In genomic region chr4:3388461-3389185, GRCh38 we compare ENCODE assay signal across 8 cellular contexts. TPM values are rescaled to one million over a fixed set of nuclear protein-coding genes. Genes with fewer than 3 reads are reported as not detected.
DNase-seq lines count a peak whose midpoint lies in the region; ATAC-seq and TF ChIP-seq lines count a peak whose summit lies in the region.

No MANE protein-coding gene starts in this region.

- H2AFZ ChIP-seq in MM.1S (ENCODE audit: low read length), result no peak overlapping the region

- H3F3A ChIP-seq in MM.1S (ENCODE audit: insufficient read depth, low read length), result no peaks in the 10 kb centered on the region

- no peak overlapping the region for H3K9ac ChIP-seq in MM.1S (ENCODE audit: low read length)
- H3K9ac ChIP-seq in muscle layer of colon (ENCODE audit: low read length), result no peak overlapping the region

- DNase-seq in EH (ENCODE audit: low read depth) (peak; percentile 94), MM.1S (no peak), choroid plexus epithelial cell (ENCODE audit: low read depth) (peak; percentile 67)
- DNase-seq in stimulated activated CD4-positive, alpha-beta T cell treated with anti-CD3 and anti-CD28 coated beads, Interleukin-1b, Interleukin-23, amount 100 ng/mL, for 48 hours, result no peak
- no peak for DNase-seq in activated T-helper 2 cell treated with anti-CD3 and anti-CD28 coated beads, Interferon-gamma antibody, Interleukin-2, Interleukin-4, amounts not matched to agents 10 μg/mL and 5 μg/mL and 100 μg/mL, durations not matched to agents 14 hours and 24 hours and 36 hours (ENCODE audit: low spot score)

- H3K4me3 ChIP-seq in MM.1S (ENCODE audit: low read length), result no peak overlapping the region
- peak overlapping the region; percentile 53 for H3K4me3 ChIP-seq in choroid plexus epithelial cell (ENCODE audit: low read depth, low read length)
- H3K4me3 ChIP-seq in muscle layer of colon (ENCODE audit: low read depth in 1 of 2, low read length in 2 of 2), result peak overlapping the region; percentile 1 to 53

- H3K27ac ChIP-seq in MM.1S (ENCODE audit: low read length), result no peak overlapping the region
- peak overlapping the region; percentile 79 for H3K27ac ChIP-seq in muscle layer of colon (ENCODE audit: low read depth, low read length)

- no peaks in the 10 kb centered on the region for H3K79me2 ChIP-seq in MM.1S (ENCODE audit: low read length)

- peaks cover 8% of the 10 kb centered on the region for H3K27me3 Mint-ChIP-seq in activated T-helper 2 cell treated with anti-CD3 and anti-CD28 coated beads, Interferon-gamma antibody, Interleukin-2, Interleukin-4, amounts not matched to agents 10 μg/mL and 5 μg/mL and 100 μg/mL, durations not matched to agents 14 hours and 24 hours and 36 hours (ENCODE audit: low read depth)

- no peaks in the 10 kb centered on the region for H4K20me1 ChIP-seq in MM.1S (ENCODE audit: insufficient read depth, low read length)

- no peaks in the 10 kb centered on the region for H3K9me2 ChIP-seq in MM.1S (replicated peaks; ENCODE audit: insufficient read depth, low read length)

- H3K9me3 ChIP-seq in MM.1S (replicated peaks; ENCODE audit: insufficient read depth, low read length), result no peaks in the 10 kb centered on the region
- H3K9me3 ChIP-seq in muscle layer of colon (ENCODE audit: low read length), result no peaks in the 10 kb centered on the region

- H3K27ac Mint-ChIP-seq in activated T-helper 2 cell treated with anti-CD3 and anti-CD28 coated beads, Interferon-gamma antibody, Interleukin-2, Interleukin-4, amounts not matched to agents 10 μg/mL and 5 μg/mL and 100 μg/mL, durations not matched to agents 14 hours and 24 hours and 36 hours, result no peak overlapping the region

- ATAC-seq in GM21717 (IDR thresholded peaks at IDR 0.05; ENCODE audit: unreplicated experiment), result peak; percentile 54
- ATAC-seq in HG03025 (IDR thresholded peaks at IDR 0.05; ENCODE audit: low FRiP score, unreplicated experiment), result no peak

- H3K36me3 ChIP-seq in MM.1S (replicated peaks; ENCODE audit: insufficient read depth, low read length) (no peaks in the 10 kb centered on the region), muscle layer of colon (ENCODE audit: insufficient read depth, low read length) (no peaks in the 10 kb centered on the region)

- peak overlapping the region; percentile 67; the same call in 1 of the 2 replicates for H3K4me2 ChIP-seq in MM.1S (ENCODE audit: low read depth, low read length)

- no peak overlapping the region for H3K4me3 Mint-ChIP-seq in activated T-helper 2 cell treated with anti-CD3 and anti-CD28 coated beads, Interferon-gamma antibody, Interleukin-2, Interleukin-4, amounts not matched to agents 10 μg/mL and 5 μg/mL and 100 μg/mL, durations not matched to agents 14 hours and 24 hours and 36 hours (ENCODE audit: low read depth)

- peaks cover 11% of the 10 kb centered on the region for H3K4me1 Mint-ChIP-seq in activated T-helper 2 cell treated with anti-CD3 and anti-CD28 coated beads, Interferon-gamma antibody, Interleukin-2, Interleukin-4, amounts not matched to agents 10 μg/mL and 5 μg/mL and 100 μg/mL, durations not matched to agents 14 hours and 24 hours and 36 hours (ENCODE audit: low read depth)

- no peaks in the 10 kb centered on the region for H3K36me3 Mint-ChIP-seq in activated T-helper 2 cell treated with anti-CD3 and anti-CD28 coated beads, Interferon-gamma antibody, Interleukin-2, Interleukin-4, amounts not matched to agents 10 μg/mL and 5 μg/mL and 100 μg/mL, durations not matched to agents 14 hours and 24 hours and 36 hours (ENCODE audit: low read depth)

- H3K27me3 ChIP-seq in MM.1S (replicated peaks; ENCODE audit: insufficient read depth, low read length) (no peaks in the 10 kb centered on the region), muscle layer of colon (ENCODE audit: control insufficient read depth in 1 of 2, insufficient read depth in 2 of 2, low read length in 2 of 2) (no peaks in the 10 kb centered on the region)

- H3K4me1 ChIP-seq in MM.1S (ENCODE audit: low read length) (no peaks in the 10 kb centered on the region), muscle layer of colon (ENCODE audit: insufficient read depth, low read length) (peaks cover 26% of the 10 kb centered on the region)

- intact Hi-C loops in activated T-helper 2 cell treated with anti-CD3 and anti-CD28 coated beads, Interferon-gamma antibody, Interleukin-2, Interleukin-4, amounts not matched to agents 10 μg/mL and 5 μg/mL and 100 μg/mL, durations not matched to agents 14 hours and 24 hours and 36 hours (cut with micrococcal nuclease), result no loop called here

- TF ChIP-seq CTCF in MM.1S (IDR thresholded peaks at IDR 0.05; ENCODE audit: low read length) (no peak), choroid plexus epithelial cell (conservative IDR thresholded peaks at IDR 0.05; ENCODE audit: low read depth, low read length) (no peak)

- no peaks in the 10 kb centered on the region for H3K9me3 Mint-ChIP-seq in activated T-helper 2 cell treated with anti-CD3 and anti-CD28 coated beads, Interferon-gamma antibody, Interleukin-2, Interleukin-4, amounts not matched to agents 10 μg/mL and 5 μg/mL and 100 μg/mL, durations not matched to agents 14 hours and 24 hours and 36 hours

RNA-seq across cellular contexts. Expression of gene HGFAC, which starts 53.1 kb away (rescaled TPM):
- not detected in 2 replicates for total RNA-seq in activated T-helper 2 cell treated with anti-CD3 and anti-CD28 coated beads, Interferon-gamma antibody, Interleukin-2, Interleukin-4, amounts not matched to agents 10 μg/mL and 5 μg/mL and 100 μg/mL, durations not matched to agents 14 hours and 24 hours and 36 hours

Comparison
In these comparisons a context has a peak if more than half of its experiments do, and no peak if none do; other contexts are left out.
1. DNase-seq: peak in EH (single experiment) and choroid plexus epithelial cell (single experiment); none in MM.1S (single experiment), stimulated activated CD4-positive, alpha-beta T cell treated with anti-CD3 and anti-CD28 coated beads, Interleukin-1b, Interleukin-23, amount 100 ng/mL, for 48 hours (single experiment) and activated T-helper 2 cell treated with anti-CD3 and anti-CD28 coated beads, Interferon-gamma antibody, Interleukin-2, Interleukin-4, amounts not matched to agents 10 μg/mL and 5 μg/mL and 100 μg/mL, durations not matched to agents 14 hours and 24 hours and 36 hours (single experiment).